ENCODE assay signal across 9 cellular contexts in the genomic region with DNA sequence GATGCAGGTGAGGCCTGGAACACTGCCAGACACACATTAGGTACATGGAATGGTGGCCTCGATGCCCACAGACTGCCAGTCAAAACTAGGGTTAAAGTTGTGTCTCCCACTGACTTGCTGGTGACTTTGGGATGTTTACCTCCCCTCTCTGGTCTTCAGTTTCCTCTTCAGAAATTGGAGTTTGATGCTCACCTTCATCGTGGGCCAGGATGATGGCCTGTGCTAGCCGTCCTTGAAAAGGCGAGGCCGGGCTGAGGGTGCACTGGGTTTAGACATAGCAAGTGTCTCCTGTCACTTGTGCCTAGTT. TPM values are rescaled to one million over a fixed set of nuclear protein-coding genes. Genes with fewer than 3 reads are reported as not detected.
DNase-seq lines count a peak whose midpoint lies in the region; ATAC-seq, FAIRE-seq and TF ChIP-seq lines count a peak whose summit lies in the region.
"Had no signal": no experiment of that assay in that cellular context is flagged by ENCODE, and none has a peak within 500 bp of the region (broad histone marks: within the 10 kb centered on the region; RNA-seq: fewer than 3 reads in every experiment).

No MANE protein-coding gene starts in this region.

- peaks cover 10% of the 10 kb centered on the region for H3K4me1 Mint-ChIP-seq in activated naive CD4-positive, alpha-beta T cell treated with anti-CD3 and anti-CD28 coated beads, Interleukin-2, amount 10 ng/mL, durations not matched to agents 7 days and 5 days
- peaks cover 10% of the 10 kb centered on the region for H3K4me1 Mint-ChIP-seq in activated naive CD8-positive, alpha-beta T cell (ENCODE audit: low read depth)

- no peak overlapping the region for H3K27ac Mint-ChIP-seq in activated naive CD4-positive, alpha-beta T cell treated with anti-CD3 and anti-CD28 coated beads, Interleukin-2, amount 10 ng/mL, durations not matched to agents 7 days and 5 days
- no peak overlapping the region for H3K27ac Mint-ChIP-seq in activated naive CD8-positive, alpha-beta T cell

- H4K20me1 ChIP-seq in HepG2 (ENCODE audit: insufficient read depth, low read length), result no peaks in the 10 kb centered on the region

- no peaks in the 10 kb centered on the region for H3K79me2 ChIP-seq in HepG2 (ENCODE audit: insufficient read depth, low read length)

- peaks cover 14% of the 10 kb centered on the region for H3K4me1 ChIP-seq in HepG2 (ENCODE audit: insufficient read depth, low read length)
- H3K4me1 ChIP-seq in thyroid gland, result peaks cover 15 to 17% of the 10 kb centered on the region in 2 donors
- H3K4me1 ChIP-seq in tibial nerve, result peaks cover 0 to 12% (median 0%) of the 10 kb centered on the region in 4 donors

- no peaks in the 10 kb centered on the region for H3K9me3 Mint-ChIP-seq in activated naive CD4-positive, alpha-beta T cell treated with anti-CD3 and anti-CD28 coated beads, Interleukin-2, amount 10 ng/mL, durations not matched to agents 7 days and 5 days
- no peaks in the 10 kb centered on the region for H3K9me3 Mint-ChIP-seq in activated naive CD8-positive, alpha-beta T cell (ENCODE audit: low read depth)

- BruUV-seq in HepG2 (replicated peaks; lab: Mats Ljungman, UMichigan), result no TSS peak

- no peak for TF ChIP-seq RAD21 in HepG2 (CRISPR knock-in tag; IDR thresholded peaks at IDR 0.05)

- POLR2A ChIA-PET in HepG2 (lab: Yijun Ruan, JAX), result no interaction called here

- intact Hi-C loops in HepG2 (cut with micrococcal nuclease; ENCODE audit: unreplicated experiment), result no loop called here
- intact Hi-C loops in thyroid gland (cut with DNase I), result no loop called here

- no peak for DNase-seq in activated naive CD4-positive, alpha-beta T cell treated with anti-CD3 and anti-CD28 coated beads, Interleukin-2, amount 10 ng/mL, durations not matched to agents 7 days and 5 days
- no peak for DNase-seq in activated naive CD4-positive, alpha-beta T cell treated with anti-CD3 and anti-CD28 coated beads, Interleukin-2, amount 50 U/mL, for 16 hours
- no peak for DNase-seq in HepG2 (ENCODE audit: low spot score)
- DNase-seq in thyroid gland, result peak in 1 of 2 donors; percentile 23
- DNase-seq in tibial nerve (ENCODE audit: low spot score in 2 of 2), result no peak
- no peak for DNase-seq in CD1c-positive myeloid dendritic cell (ENCODE audit: extremely low spot score)
- no peak for DNase-seq in NOMO-1 treated with dmso at 0.1 percent for 144 hours (lab: John Stamatoyannopoulos, UW; ENCODE audit: unreplicated experiment)

- CTCF ChIA-PET in activated naive CD4-positive, alpha-beta T cell treated with anti-CD3 and anti-CD28 coated beads, Interleukin-2, amount 10 ng/mL, durations not matched to agents 7 days and 5 days (lab: Charles Lee), result interaction anchor here (1.1 kb wide), 1 partner anchor 99 kb away, joined by 3 read pairs; no protein-coding TSS in a partner anchor
- CTCF ChIA-PET in HepG2 (lab: Yijun Ruan, JAX; ENCODE audit: low intra/inter-chr PET ratio, low total read pairs), result interaction anchor here (1.6 kb wide), 1 partner anchor 94 kb away, joined by 5 read pairs; no protein-coding TSS in a partner anchor

- H2AFZ ChIP-seq in HepG2 (ENCODE audit: low read length), result no peak overlapping the region

- no peak for TF ChIP-seq EP300 in HepG2 (IDR thresholded peaks at IDR 0.05; ENCODE audit: low read depth in 2 of 2, low read length in 2 of 2)
- no peak for TF ChIP-seq EP300 in HepG2 (CRISPR knock-in tag; IDR thresholded peaks at IDR 0.05; ENCODE audit: borderline replicate concordance)
- TF ChIP-seq EP300 in tibial nerve (IDR thresholded peaks at IDR 0.05), result no peak

- H3K4me3 ChIP-seq in HepG2 (replicated peaks in 1 of 3; ENCODE audit: insufficient read depth in 1 of 3, low read depth in 2 of 3, low read length in 3 of 3), result peak overlapping the region in 2 of 3 experiments; percentile 55 to 72; a peak in 5 of 6 replicates
- H3K4me3 ChIP-seq in thyroid gland (replicated peaks in 1 of 3), result no peak overlapping the region
- peak overlapping the region in 2 of 4 donors; percentile 50 to 58 for H3K4me3 ChIP-seq in tibial nerve

- peak overlapping the region; percentile 61 for H3K4me3 Mint-ChIP-seq in activated naive CD4-positive, alpha-beta T cell treated with anti-CD3 and anti-CD28 coated beads, Interleukin-2, amount 10 ng/mL, durations not matched to agents 7 days and 5 days
- H3K4me3 Mint-ChIP-seq in activated naive CD8-positive, alpha-beta T cell, result peak overlapping the region; percentile 85

- TF ChIP-seq POLR2A in HepG2 (IDR thresholded peaks at IDR 0.05; ENCODE audit: insufficient read depth in 1 of 2, low read depth in 2 of 2, low read length in 2 of 2) (no peak), thyroid gland (IDR thresholded peaks at IDR 0.05) (no peak), tibial nerve (IDR thresholded peaks at IDR 0.05) (no peak)

- in situ Hi-C loops in HepG2 (cut with HindIII; ENCODE audit: extremely low pct_ligation_motif_present, low pct_unique_long_range_greater_than_20kb), result no loop called here

- no peaks in the 10 kb centered on the region for H3K36me3 Mint-ChIP-seq in activated naive CD4-positive, alpha-beta T cell treated with anti-CD3 and anti-CD28 coated beads, Interleukin-2, amount 10 ng/mL, durations not matched to agents 7 days and 5 days
- H3K36me3 Mint-ChIP-seq in activated naive CD8-positive, alpha-beta T cell, result no peaks in the 10 kb centered on the region

- TF ChIP-seq CTCF in HepG2 (CRISPR knock-in tag; IDR thresholded peaks at IDR 0.05) (no peak), thyroid gland (IDR thresholded peaks at IDR 0.05) (no peak), tibial nerve (IDR thresholded peaks at IDR 0.05) (no peak)

- WGBS in HepG2 (ENCODE audit: low lambda C conversion rate), result 74% methylated on average over 5 of the region's 5 CpGs
- WGBS in thyroid gland, 2 donors, result 63 to 74% methylated on average over 5 of the region's 5 CpGs
- WGBS in tibial nerve, 2 donors, result 75 to 83% methylated on average over 5 of the region's 5 CpGs

- H3K4me2 ChIP-seq in HepG2 (ENCODE audit: low read depth, low read length), result peak overlapping the region; percentile 79

- peaks cover 65% of the 10 kb centered on the region for H3K27me3 Mint-ChIP-seq in activated naive CD4-positive, alpha-beta T cell treated with anti-CD3 and anti-CD28 coated beads, Interleukin-2, amount 10 ng/mL, durations not matched to agents 7 days and 5 days
- peaks cover 9% of the 10 kb centered on the region for H3K27me3 Mint-ChIP-seq in activated naive CD8-positive, alpha-beta T cell

- H3K27ac ChIP-seq in HepG2 (ENCODE audit: extremely low read length, insufficient read depth, low read length), result no peak overlapping the region
- peak overlapping the region; percentile 55 to 76 (median 71) for H3K27ac ChIP-seq in thyroid gland
- H3K27ac ChIP-seq in tibial nerve, result peak overlapping the region in 1 of 4 donors; percentile 40

- H3K9me3 ChIP-seq in HepG2 (ENCODE audit: low read length) (no peaks in the 10 kb centered on the region), thyroid gland (no peaks in the 10 kb centered on the region), tibial nerve (no peaks in the 10 kb centered on the region)

- peak overlapping the region; percentile 20; the same call in 1 of the 2 replicates for H3K9ac ChIP-seq in HepG2 (ENCODE audit: insufficient read depth, low read depth, low read length)

- no peak for ATAC-seq in HepG2

- no peak for FAIRE-seq in HepG2 (lab: Jason Lieb, UNC)
- FAIRE-seq: kidney had no signal

- H3K27me3 ChIP-seq in HepG2 (ENCODE audit: control insufficient read depth in 1 of 2, insufficient read depth in 2 of 2, low read length in 2 of 2), result peaks cover 0 to 5% of the 10 kb centered on the region in 2 experiments; a peak in 3 of 5 replicates
- H3K27me3 ChIP-seq in thyroid gland, result no peaks in the 10 kb centered on the region
- H3K27me3 ChIP-seq in tibial nerve, result peaks cover 0 to 28% of the 10 kb centered on the region in 2 donors

- H3K36me3 ChIP-seq in HepG2 (replicated peaks in 1 of 2; ENCODE audit: control insufficient read depth in 1 of 2, insufficient read depth in 2 of 2, low read length in 2 of 2) (no peaks in the 10 kb centered on the region), thyroid gland (no peaks in the 10 kb centered on the region), tibial nerve (no peaks in the 10 kb centered on the region)

TF ChIP-seq in HepG2, 621 proteins besides CTCF, POLR2A, EP300 and RAD21:
- TF ChIP-seq ZNF768 (CRISPR knock-in tag; IDR thresholded peaks at IDR 0.05) (peak; percentile 86), ZMYM3 (CRISPR knock-in tag; IDR thresholded peaks at IDR 0.05) (peak; percentile 55; the same call in 1 of the 2 replicates), HMG20B (CRISPR knock-in tag; conservative IDR thresholded peaks at IDR 0.05) (no peak), IRF2 (CRISPR knock-in tag; IDR thresholded peaks at IDR 0.05) (no peak)

RNA-seq across cellular contexts. Expression of gene FOXE1, which starts 49.0 kb away (rescaled TPM):
- total RNA-seq in HepG2 (2016; rRNA removed; fragmentation: Illumina TruSeq; extraction: Trizol), result not detected in 2 replicates
- total RNA-seq in HepG2 (2016; cell fraction: cytosol; rRNA removed; fragmentation: Illumina TruSeq; extraction: Trizol; ENCODE audit: low read depth), result not detected in 2 replicates
- total RNA-seq in HepG2 (2016; cell fraction: insoluble cytoplasmic fraction; rRNA removed; fragmentation: Illumina TruSeq; extraction: Trizol), result not detected in 2 replicates
- total RNA-seq in HepG2 (2016; cell fraction: membrane; rRNA removed; fragmentation: Illumina TruSeq; extraction: Trizol), result not detected in 2 replicates
- total RNA-seq in HepG2 (2016; cell fraction: nucleus; rRNA removed; fragmentation: Illumina TruSeq; extraction: Trizol), result not detected in 2 replicates
- polyA plus RNA-seq in HepG2 (2011; rRNA removed), result not detected in 2 replicates
- polyA plus RNA-seq in HepG2 (2011; cell fraction: cytosol; rRNA removed), result not detected in 2 replicates
- polyA plus RNA-seq in HepG2 (2011; cell fraction: nucleus; rRNA removed), result not detected in 2 replicates
- polyA plus RNA-seq in HepG2 (2012), result 0.04 TPM in 1 of 2 replicates, not detected in the other
- not detected in 2 replicates for polyA plus RNA-seq in HepG2 (2016; cell fraction: cytosol; fragmentation: Illumina TruSeq; extraction: Trizol; ENCODE audit: low read depth)
- not detected in 2 replicates for polyA plus RNA-seq in HepG2 (2016; cell fraction: insoluble cytoplasmic fraction; fragmentation: Illumina TruSeq; extraction: Trizol; ENCODE audit: low read depth)
- polyA plus RNA-seq in HepG2 (2016; cell fraction: membrane; fragmentation: Illumina TruSeq; extraction: Trizol; ENCODE audit: low read depth), result not detected in 2 replicates
- not detected in 2 replicates for polyA plus RNA-seq in HepG2 (2016; cell fraction: nucleus; fragmentation: Illumina TruSeq; extraction: Trizol; ENCODE audit: insufficient read depth, low read depth)
- polyA minus RNA-seq in HepG2 (2011; rRNA and poly(A)+ RNA removed; ENCODE audit: low replicate concordance), result 1.2 TPM in 1 of 2 replicates, not detected in the other
- polyA minus RNA-seq in HepG2 (2011; cell fraction: cytosol; rRNA and poly(A)+ RNA removed), result not detected in 2 replicates
- not detected in 2 replicates for polyA minus RNA-seq in HepG2 (2011; cell fraction: nucleus; rRNA and poly(A)+ RNA removed)
- total RNA-seq in thyroid gland, result 100 to 1,000 TPM; 405 to 748 (median 454) TPM
- not detected for total RNA-seq in tibial nerve

Comparison
In these comparisons a context has a peak if more than half of its experiments do, and no peak if none do; other contexts are left out.
1. H3K4me3 ChIP-seq: peak in HepG2 (2 of 3); none in thyroid gland (0 of 3).
2. RNA of gene FOXE1, which starts 49.0 kb away (total RNA-seq): 405 to 748 TPM in thyroid gland; not detected in HepG2 and not detected in tibial nerve; every median in the first group is over 100 times any median in the second.